ENCODE assay signal across 1 cellular context in genomic region chr6:41779793-41780622, GRCh38.
TF ChIP-seq lines count a peak whose summit lies in the region.

Gene FRS3 (minus strand): TSS chr6:41779900. CDS start chr6:41776987, 2,913 bp downstream.

TF ChIP-seq in HepG2, 621 proteins besides CTCF, POLR2A, EP300 and RAD21 (continued from another document):
- TF ChIP-seq, protein P1, sequence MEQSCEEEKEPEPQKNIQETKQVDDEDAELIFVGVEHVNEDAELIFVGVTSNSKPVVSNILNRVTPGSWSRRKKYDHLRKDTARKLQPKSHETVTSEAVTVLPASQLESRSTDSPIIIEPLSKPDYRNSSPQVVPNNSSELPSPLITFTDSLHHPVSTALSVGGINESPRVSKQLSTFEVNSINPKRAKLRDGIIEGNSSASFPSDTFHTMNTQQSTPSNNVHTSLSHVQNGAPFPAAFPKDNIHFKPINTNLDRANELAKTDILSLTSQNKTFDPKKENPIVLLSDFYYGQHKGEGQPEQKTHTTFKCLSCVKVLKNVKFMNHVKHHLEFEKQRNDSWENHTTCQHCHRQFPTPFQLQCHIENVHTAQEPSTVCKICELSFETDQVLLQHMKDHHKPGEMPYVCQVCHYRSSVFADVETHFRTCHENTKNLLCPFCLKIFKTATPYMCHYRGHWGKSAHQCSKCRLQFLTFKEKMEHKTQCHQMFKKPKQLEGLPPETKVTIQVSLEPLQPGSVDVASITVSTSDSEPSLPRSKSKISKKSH (CRISPR knock-in tag; IDR thresholded peaks at IDR 0.05; ENCODE audit: borderline replicate concordance): peak; percentile 41; the same call in 1 of the 2 replicates
- TF ChIP-seq SMC3 (IDR thresholded peaks at IDR 0.05; ENCODE audit: low read length) (peak; percentile 78; the same call in 1 of the 2 replicates), E2F2 (CRISPR knock-in tag; IDR thresholded peaks at IDR 0.05; ENCODE audit: borderline replicate concordance) (no peak), ZNF619 (CRISPR knock-in tag; IDR thresholded peaks at IDR 0.05) (peak; percentile 76; the same call in 1 of the 2 replicates), ZNF781 (CRISPR knock-in tag; IDR thresholded peaks at IDR 0.05; ENCODE audit: borderline replicate concordance, not compliant biosample characterization) (peak; percentile 49), ZNF83 (CRISPR knock-in tag; IDR thresholded peaks at IDR 0.05; ENCODE audit: borderline replicate concordance) (no peak), TBX2 (CRISPR knock-in tag; IDR thresholded peaks at IDR 0.05; ENCODE audit: borderline replicate concordance) (peak; percentile 76; the same call in 1 of the 2 replicates), ZNF746 (CRISPR knock-in tag; IDR thresholded peaks at IDR 0.05) (no peak; the same call in 1 of the 2 replicates), ZNF616 (CRISPR knock-in tag; IDR thresholded peaks at IDR 0.05; ENCODE audit: low read depth) (peak; percentile 70; the same call in 1 of the 2 replicates), CCDC6 (CRISPR knock-in tag; IDR thresholded peaks at IDR 0.05) (peak; percentile 84), ZNF274 (CRISPR knock-in tag; IDR thresholded peaks at IDR 0.05) (peak; percentile 93), ETV6 (CRISPR knock-in tag; conservative IDR thresholded peaks at IDR 0.05) (peak; percentile 90), MXD3 (CRISPR knock-in tag; IDR thresholded peaks at IDR 0.05) (peak; percentile 38; the same call in 1 of the 2 replicates), ATF7-NPFF (CRISPR knock-in tag; IDR thresholded peaks at IDR 0.05; ENCODE audit: low read depth) (peak; percentile 88), MED1 (CRISPR knock-in tag; IDR thresholded peaks at IDR 0.05) (peak; percentile 79), TEAD2 (CRISPR knock-in tag; IDR thresholded peaks at IDR 0.05) (no peak), PRDM15 (CRISPR knock-in tag; IDR thresholded peaks at IDR 0.05) (no peak), NKX3-1 (CRISPR knock-in tag; IDR thresholded peaks at IDR 0.05) (no peak), ZMYM4 (CRISPR knock-in tag; IDR thresholded peaks at IDR 0.05) (peak; percentile 81), ZNF879 (CRISPR knock-in tag; IDR thresholded peaks at IDR 0.05) (no peak), TP53 (CRISPR knock-in tag; conservative IDR thresholded peaks at IDR 0.05) (no peak; the same call in 1 of the 2 replicates)
- TF ChIP-seq, protein P2, sequence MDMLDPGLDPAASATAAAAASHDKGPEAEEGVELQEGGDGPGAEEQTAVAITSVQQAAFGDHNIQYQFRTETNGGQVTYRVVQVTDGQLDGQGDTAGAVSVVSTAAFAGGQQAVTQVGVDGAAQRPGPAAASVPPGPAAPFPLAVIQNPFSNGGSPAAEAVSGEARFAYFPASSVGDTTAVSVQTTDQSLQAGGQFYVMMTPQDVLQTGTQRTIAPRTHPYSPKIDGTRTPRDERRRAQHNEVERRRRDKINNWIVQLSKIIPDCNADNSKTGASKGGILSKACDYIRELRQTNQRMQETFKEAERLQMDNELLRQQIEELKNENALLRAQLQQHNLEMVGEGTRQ (IDR thresholded peaks at IDR 0.05; ENCODE audit: low read depth, low read length): no peak
- TF ChIP-seq, protein P2 (CRISPR knock-in tag; IDR thresholded peaks at IDR 0.05; ENCODE audit: borderline replicate concordance): peak; percentile 28; the same call in 1 of the 2 replicates
- TF ChIP-seq, protein P3, sequence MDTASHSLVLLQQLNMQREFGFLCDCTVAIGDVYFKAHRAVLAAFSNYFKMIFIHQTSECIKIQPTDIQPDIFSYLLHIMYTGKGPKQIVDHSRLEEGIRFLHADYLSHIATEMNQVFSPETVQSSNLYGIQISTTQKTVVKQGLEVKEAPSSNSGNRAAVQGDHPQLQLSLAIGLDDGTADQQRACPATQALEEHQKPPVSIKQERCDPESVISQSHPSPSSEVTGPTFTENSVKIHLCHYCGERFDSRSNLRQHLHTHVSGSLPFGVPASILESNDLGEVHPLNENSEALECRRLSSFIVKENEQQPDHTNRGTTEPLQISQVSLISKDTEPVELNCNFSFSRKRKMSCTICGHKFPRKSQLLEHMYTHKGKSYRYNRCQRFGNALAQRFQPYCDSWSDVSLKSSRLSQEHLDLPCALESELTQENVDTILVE (CRISPR knock-in tag; IDR thresholded peaks at IDR 0.05): peak; percentile 99
- TF ChIP-seq, protein P4, sequence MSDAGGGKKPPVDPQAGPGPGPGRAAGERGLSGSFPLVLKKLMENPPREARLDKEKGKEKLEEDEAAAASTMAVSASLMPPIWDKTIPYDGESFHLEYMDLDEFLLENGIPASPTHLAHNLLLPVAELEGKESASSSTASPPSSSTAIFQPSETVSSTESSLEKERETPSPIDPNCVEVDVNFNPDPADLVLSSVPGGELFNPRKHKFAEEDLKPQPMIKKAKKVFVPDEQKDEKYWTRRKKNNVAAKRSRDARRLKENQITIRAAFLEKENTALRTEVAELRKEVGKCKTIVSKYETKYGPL (CRISPR knock-in tag; IDR thresholded peaks at IDR 0.05): no peak
TF ChIP-seq in HepG2: peak in this region for 309.
